ENCODE assay signal across 21 cellular contexts in genomic region chr2:231223458-231223970, GRCh38. TPM values are rescaled to one million over a fixed set of nuclear protein-coding genes. Genes with fewer than 3 reads are reported as not detected.
DNase-seq lines count a peak whose midpoint lies in the region; ATAC-seq and TF ChIP-seq lines count a peak whose summit lies in the region.
"Had no signal": no experiment of that assay in that cellular context is flagged by ENCODE, and none has a peak within 500 bp of the region (broad histone marks: within the 10 kb centered on the region; RNA-seq: fewer than 3 reads in every experiment).

No MANE protein-coding gene starts in this region.

- H3K4me1 Mint-ChIP-seq in T-cell, result no peaks in the 10 kb centered on the region
- H3K4me1 Mint-ChIP-seq: CD4-positive, alpha-beta memory T cell; stimulated activated effector memory CD8-positive, alpha-beta T cell treated with anti-CD3 and anti-CD28 coated beads, Interleukin-12 subunit alpha, Interleukin-12 subunit beta, amount 100 ng/mL, for 72 hours had no signal

- H3K36me3 ChIP-seq in SJSA1, result peaks cover 4% of the 10 kb centered on the region
- no peaks in the 10 kb centered on the region for H3K36me3 ChIP-seq in rectal smooth muscle tissue (ENCODE audit: control insufficient read depth, insufficient read depth, low read length)
- peaks cover 0 to 1% of the 10 kb centered on the region in 2 donors for H3K36me3 ChIP-seq in aorta (ENCODE audit: control insufficient read depth in 1 of 2, insufficient read depth in 2 of 2, low read length in 1 of 2)
- H3K36me3 ChIP-seq: neutrophil had no signal

- no peak for ATAC-seq in aorta (ENCODE audit: low FRiP score)
- ATAC-seq in T-cell (replicated peaks in 1 of 4), result no peak
- ATAC-seq: stimulated activated effector memory CD8-positive, alpha-beta T cell treated with anti-CD3 and anti-CD28 coated beads, Interleukin-12 subunit alpha, Interleukin-12 subunit beta, amount 100 ng/mL, for 72 hours had no signal

- H3K4me3 ChIP-seq in SJSA1 (no peak overlapping the region), fibroblast of villous mesenchyme (ENCODE audit: low read depth, low read length) (no peak overlapping the region), rectal smooth muscle tissue (ENCODE audit: low read length) (no peak overlapping the region), aorta (ENCODE audit: low read length in 2 of 2) (no peak overlapping the region)
- H3K4me3 ChIP-seq: tibial nerve had no signal

- H3K4me1 ChIP-seq in SJSA1 (replicated peaks), result peaks cover 43% of the 10 kb centered on the region
- peaks cover 27% of the 10 kb centered on the region for H3K4me1 ChIP-seq in rectal smooth muscle tissue (ENCODE audit: control insufficient read depth, insufficient read depth, low read length)
- H3K4me1 ChIP-seq in aorta (ENCODE audit: control insufficient read depth in 1 of 2, insufficient read depth in 2 of 2, low read length in 2 of 2), result peaks cover 0 to 2% of the 10 kb centered on the region in 2 donors

- DNase-seq in SJSA1 (ENCODE audit: low read depth in 1 of 2, low spot score in 2 of 2), result peak in 1 of 2 experiments; percentile 22
- DNase-seq in fibroblast of villous mesenchyme (ENCODE audit: low read depth), result peak; percentile 30
- no peak for DNase-seq in aorta
- DNase-seq in superior temporal gyrus (ENCODE audit: extremely low spot score), result no peak
- DNase-seq in T-cell, result no peak
- DNase-seq in DMS114 treated with DMSO at 0.1 percent for 48 hours (lab: John Stamatoyannopoulos, UW; ENCODE audit: unreplicated experiment), result no peak
- DNase-seq: activated CD4-positive, alpha-beta T cell treated with anti-CD3 and anti-CD28 coated beads for 4 hours; activated naive CD4-positive, alpha-beta T cell; activated T-cell treated with anti-CD3 and anti-CD28 coated beads, Interleukin-2, amount 50 U/mL, for 48 hours; amniotic stem cell; CD4-positive, alpha-beta memory T cell; GOT3; islet precursor cell; NCI-H146; NCI-H524 had no signal

- H3K27ac Mint-ChIP-seq in T-cell, result no peak overlapping the region
- H3K27ac Mint-ChIP-seq: CD4-positive, alpha-beta memory T cell; dendritic cell treated with granulocyte-macrophage colony-stimulating factor and Interleukin-4, amounts not matched to agents 40 ng/mL and 50 ng/mL, for 4 days; stimulated activated effector memory CD8-positive, alpha-beta T cell treated with anti-CD3 and anti-CD28 coated beads, Interleukin-12 subunit alpha, Interleukin-12 subunit beta, amount 100 ng/mL, for 72 hours; T-helper 1 cell treated with Interleukin-12 subunit alpha and Interleukin-12 subunit beta and Interleukin-4 antibody, amounts not matched to agents 30 μg/mL and 1 μg/mL, for 36 hours had no signal

- H3K27me3 ChIP-seq in SJSA1 (replicated peaks) (no peaks in the 10 kb centered on the region), rectal smooth muscle tissue (ENCODE audit: control insufficient read depth, insufficient read depth, low read length) (no peaks in the 10 kb centered on the region), aorta (ENCODE audit: control insufficient read depth in 1 of 2, insufficient read depth in 2 of 2, low read length in 1 of 2) (no peaks in the 10 kb centered on the region)
- H3K27me3 ChIP-seq: neutrophil, tibial nerve had no signal

- 41 to 44% methylated on average over 6 of the region's 6 CpGs for WGBS in aorta, 2 donors

- no peaks in the 10 kb centered on the region for H3K36me3 Mint-ChIP-seq in T-cell
- H3K36me3 Mint-ChIP-seq: CD4-positive, alpha-beta memory T cell; stimulated activated effector memory CD8-positive, alpha-beta T cell treated with anti-CD3 and anti-CD28 coated beads, Interleukin-12 subunit alpha, Interleukin-12 subunit beta, amount 100 ng/mL, for 72 hours had no signal

- H3K9ac ChIP-seq in rectal smooth muscle tissue (ENCODE audit: low read length), result no peak overlapping the region

- no peak for TF ChIP-seq CTCF in fibroblast of villous mesenchyme (IDR thresholded peaks at IDR 0.05; ENCODE audit: insufficient read depth, low read depth, low read length)

- POLR2A ChIA-PET in T-cell (lab: Charles Lee), result interaction anchor here (0.5 to 0.6 kb wide), 2 partner anchors 237 to 1831 kb away, joined by 3 to 5 read pairs; no protein-coding TSS in a partner anchor

- CTCF ChIA-PET in T-cell (lab: Charles Lee), result interaction anchor here in 1 of 2 donors (1.5 kb wide), 1 partner anchor 228 kb away, joined by 14 read pairs; no protein-coding TSS in a partner anchor

- H3K27me3 Mint-ChIP-seq in T-cell, result no peaks in the 10 kb centered on the region
- H3K27me3 Mint-ChIP-seq: CD4-positive, alpha-beta memory T cell; dendritic cell treated with granulocyte-macrophage colony-stimulating factor and Interleukin-4, amounts not matched to agents 40 ng/mL and 50 ng/mL, for 4 days had no signal

- H3K27ac ChIP-seq in SJSA1 (peak overlapping the region; percentile 91), rectal smooth muscle tissue (ENCODE audit: low read depth, low read length) (peak overlapping the region; percentile 90), aorta (ENCODE audit: low read depth in 1 of 2, low read length in 2 of 2) (peak overlapping the region; percentile 84 to 85)
- H3K27ac ChIP-seq: neutrophil had no signal

- no peaks in the 10 kb centered on the region for H3K9me3 Mint-ChIP-seq in T-cell
- H3K9me3 Mint-ChIP-seq: CD4-positive, alpha-beta memory T cell; dendritic cell treated with granulocyte-macrophage colony-stimulating factor and Interleukin-4, amounts not matched to agents 40 ng/mL and 50 ng/mL, for 4 days; stimulated activated effector memory CD8-positive, alpha-beta T cell treated with anti-CD3 and anti-CD28 coated beads, Interleukin-12 subunit alpha, Interleukin-12 subunit beta, amount 100 ng/mL, for 72 hours; T-helper 1 cell treated with Interleukin-12 subunit alpha and Interleukin-12 subunit beta and Interleukin-4 antibody, amounts not matched to agents 30 μg/mL and 1 μg/mL, for 36 hours had no signal

- H3K9me3 ChIP-seq in SJSA1 (replicated peaks) (no peaks in the 10 kb centered on the region), aorta (ENCODE audit: control insufficient read depth, low read length) (no peaks in the 10 kb centered on the region)
- H3K9me3 ChIP-seq: neutrophil, tibial nerve had no signal

- intact Hi-C loops in aorta (cut with DNase I), result loop anchor here (2.0 to 10.0 kb wide), 2 partner anchors 119 to 191 kb away; no protein-coding TSS in a partner anchor

- H3K4me3 Mint-ChIP-seq in T-cell, result no peak overlapping the region
- H3K4me3 Mint-ChIP-seq: CD4-positive, alpha-beta memory T cell; dendritic cell treated with granulocyte-macrophage colony-stimulating factor and Interleukin-4, amounts not matched to agents 40 ng/mL and 50 ng/mL, for 4 days; stimulated activated effector memory CD8-positive, alpha-beta T cell treated with anti-CD3 and anti-CD28 coated beads, Interleukin-12 subunit alpha, Interleukin-12 subunit beta, amount 100 ng/mL, for 72 hours; T-helper 1 cell treated with Interleukin-12 subunit alpha and Interleukin-12 subunit beta and Interleukin-4 antibody, amounts not matched to agents 30 μg/mL and 1 μg/mL, for 36 hours had no signal

RNA-seq across cellular contexts. Expression of gene ARMC9, which starts 25.1 kb away (rescaled TPM):
- 15.2 and 19.1 TPM in 2 replicates for total RNA-seq in SJSA1 (2014; rRNA removed; shearing (Covaris generic))
- total RNA-seq in fibroblast of villous mesenchyme (189 and 260 TPM in 2 replicates), aorta (10 to 100 TPM; 50.7 to 86.8 TPM), T-cell (1 to 10 TPM in 4 of 5 donors, under 1 TPM in 1; 0.88 to 3.1 (median 1.6) TPM)
- 10 to 100 TPM in 1 of 2 donors, 1 to 10 TPM in 1; 6.9 to 10.5 TPM for polyA plus RNA-seq in aorta
